In the genomic region with DNA sequence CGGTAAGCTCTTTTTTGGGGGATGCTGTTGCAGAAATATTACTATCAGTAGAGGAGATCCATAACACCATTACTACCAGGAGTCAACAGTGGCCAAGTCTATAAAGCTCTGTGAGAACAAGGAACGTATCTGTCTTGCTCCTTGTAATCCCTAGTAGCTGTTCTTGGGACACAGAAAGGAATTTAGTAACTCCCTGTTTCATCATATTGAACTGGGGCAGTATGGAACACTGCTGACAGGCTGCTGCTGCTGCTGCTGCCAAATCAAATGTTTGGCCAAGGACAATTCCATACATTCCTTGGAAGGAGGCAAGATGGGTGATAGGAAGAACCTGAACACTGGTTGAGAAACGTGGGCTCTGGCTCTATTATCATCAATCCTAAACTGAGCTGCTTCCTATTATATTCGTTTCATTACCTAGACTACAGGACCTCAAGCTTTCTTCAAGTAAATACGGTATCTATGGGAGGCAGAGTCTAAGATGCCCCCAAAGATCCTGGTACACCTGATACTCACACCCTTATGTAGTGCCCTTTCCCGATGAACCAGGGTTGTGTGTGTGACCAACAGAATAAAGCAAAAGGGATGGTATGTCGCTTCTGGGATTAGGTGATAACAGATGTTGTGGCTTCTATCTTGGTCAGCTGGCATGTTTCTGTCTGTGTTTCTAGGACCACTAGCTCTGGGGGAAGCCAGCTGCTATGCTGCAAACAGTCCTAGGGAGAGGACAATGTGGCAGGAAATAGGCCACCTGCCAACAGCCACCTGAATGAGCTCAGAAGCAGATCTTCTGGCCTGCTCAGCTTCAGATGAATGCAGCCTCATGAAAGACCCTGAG, we compare ENCODE assay signal across 8 cellular contexts. TPM values are rescaled to one million over a fixed set of nuclear protein-coding genes. Genes with fewer than 3 reads are reported as not detected.
DNase-seq lines count a peak whose midpoint lies in the region; ATAC-seq, FAIRE-seq and TF ChIP-seq lines count a peak whose summit lies in the region.

No MANE protein-coding gene starts in this region.

- H3K9me3 Mint-ChIP-seq in WTC11, result peaks cover 21% of the 10 kb centered on the region
- no peaks in the 10 kb centered on the region for H3K9me3 Mint-ChIP-seq in memory B cell

- H3K4me3 Mint-ChIP-seq in WTC11 (no peak overlapping the region), memory B cell (peak overlapping the region; percentile 67)

- no peak for FAIRE-seq in HTR-8/SVneo (lab: Jason Lieb, UNC)

- H3K4me1 Mint-ChIP-seq in WTC11, result peaks cover 46% of the 10 kb centered on the region
- H3K4me1 Mint-ChIP-seq in memory B cell, result peaks cover 66% of the 10 kb centered on the region

- no peaks in the 10 kb centered on the region for H3K27me3 Mint-ChIP-seq in WTC11 (ENCODE audit: low read depth)
- H3K27me3 Mint-ChIP-seq in memory B cell, result no peaks in the 10 kb centered on the region

- TF ChIP-seq CTCF in WTC11 (IDR thresholded peaks at IDR 0.05), result no peak

- H3K36me3 Mint-ChIP-seq in WTC11 (peaks cover 29% of the 10 kb centered on the region), memory B cell (peaks cover 13% of the 10 kb centered on the region)

- ATAC-seq in GM21390 (IDR thresholded peaks at IDR 0.05; ENCODE audit: unreplicated experiment) (peak; percentile 62), WTC11 (no peak; the same call in 1 of the 2 replicates), memory B cell (ENCODE audit: low read depth) (peak; percentile 65)

- DNase-seq in GM03348 (ENCODE audit: low spot score) (peak; percentile 68), HTR-8/SVneo (ENCODE audit: insufficient read length, low spot score) (peak; percentile 23), WTC11 (ENCODE audit: low spot score) (no peak), memory B cell (ENCODE audit: low spot score in 2 of 2) (no peak), ecto neural progenitor cell (ENCODE audit: low spot score) (no peak), nucleus accumbens (lab: John Stamatoyannopoulos, UW) (no peak)
- DNase-seq in stimulated activated naive CD4-positive, alpha-beta T cell treated with Interleukin-2 at 50 U/mL for 16 hours (lab: John Stamatoyannopoulos, UW), result no peak

- H3K27ac Mint-ChIP-seq in WTC11, result peak overlapping the region; percentile 20; the same call in 1 of the 2 replicates
- H3K27ac Mint-ChIP-seq in memory B cell, result peak overlapping the region; percentile 96

- POLR2A ChIA-PET in WTC11 (lab: Charles Lee), result no interaction called here

- CTCF ChIA-PET in WTC11 (lab: Charles Lee), result interaction anchor here (0.6 to 1.5 kb wide), 4 partner anchors 15 to 222 kb away, joined by 3 to 5 read pairs (median 3); no protein-coding TSS in a partner anchor

TF ChIP-seq in WTC11, 78 proteins besides CTCF, POLR2A, EP300 and RAD21:
- TF ChIP-seq ZNF263 (CRISPR knock-in tag; IDR thresholded peaks at IDR 0.05; ENCODE audit: low read depth) (no peak), ATF1 (CRISPR knock-in tag; IDR thresholded peaks at IDR 0.05) (no peak), GRHL2 (CRISPR knock-in tag; IDR thresholded peaks at IDR 0.05; ENCODE audit: insufficient replicate concordance, severe bottlenecking) (no peak), ESRRA (CRISPR knock-in tag; IDR thresholded peaks at IDR 0.05; ENCODE audit: borderline replicate concordance) (no peak), NFYB (CRISPR knock-in tag; conservative IDR thresholded peaks at IDR 0.05; ENCODE audit: low read depth) (no peak), RELA (CRISPR knock-in tag; IDR thresholded peaks at IDR 0.05; ENCODE audit: borderline replicate concordance) (no peak), GABPB1 (CRISPR knock-in tag; IDR thresholded peaks at IDR 0.05) (peak; percentile 60), SP1 (CRISPR knock-in tag; conservative IDR thresholded peaks at IDR 0.05) (no peak)
- TF ChIP-seq, protein P1, sequence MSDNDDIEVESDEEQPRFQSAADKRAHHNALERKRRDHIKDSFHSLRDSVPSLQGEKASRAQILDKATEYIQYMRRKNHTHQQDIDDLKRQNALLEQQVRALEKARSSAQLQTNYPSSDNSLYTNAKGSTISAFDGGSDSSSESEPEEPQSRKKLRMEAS (CRISPR knock-in tag; IDR thresholded peaks at IDR 0.05), result no peak

RNA-seq across cellular contexts. Expression of gene ELOVL5, which starts 39.5 kb away (rescaled TPM):
- 122 to 139 TPM (median 137 TPM) in 3 replicates for total RNA-seq in WTC11 (2021)

Comparison
In these comparisons a context has a peak if more than half of its experiments do, and no peak if none do; other contexts are left out.
1. DNase-seq: peak in GM03348 (single experiment) and HTR-8/SVneo (single experiment); none in WTC11 (single experiment), memory B cell (0 of 2), ecto neural progenitor cell (single experiment), nucleus accumbens (0 of 56) and stimulated activated naive CD4-positive, alpha-beta T cell treated with Interleukin-2 at 50 U/mL for 16 hours (single experiment).